Comparison of ENCODE assay signal across 1 cellular context in genomic region chr1:230105245-230105753, GRCh38.
TF ChIP-seq lines count a peak whose summit lies in the region.

No MANE protein-coding gene starts in this region.

TF ChIP-seq in H1, 55 proteins besides CTCF, POLR2A, EP300 and RAD21:
- TF ChIP-seq SAP30 (IDR thresholded peaks at IDR 0.05; ENCODE audit: insufficient read depth, insufficient replicate concordance, low read length): no peak
- TF ChIP-seq KDM1A (IDR thresholded peaks at IDR 0.05; ENCODE audit: borderline replicate concordance, low read length): no peak
- no peak for TF ChIP-seq PHF8 (conservative IDR thresholded peaks at IDR 0.05; ENCODE audit: low read depth, low read length)
- TF ChIP-seq USF2 (IDR thresholded peaks at IDR 0.05; ENCODE audit: low read length): no peak
- no peak for TF ChIP-seq BCL11A (IDR thresholded peaks at IDR 0.05; ENCODE audit: low read depth in 2 of 2, low read length in 2 of 2)
- TF ChIP-seq SIRT6 (IDR thresholded peaks at IDR 0.05; ENCODE audit: low read length): no peak
- TF ChIP-seq POLR2AphosphoS5 (IDR thresholded peaks at IDR 0.05; ENCODE audit: low read depth, low read length): no peak
- TF ChIP-seq CBX5 (IDR thresholded peaks at IDR 0.05; ENCODE audit: low read depth, low read length): no peak
- TF ChIP-seq GTF2F1 (IDR thresholded peaks at IDR 0.05; ENCODE audit: borderline replicate concordance, low read depth, low read length): no peak
- TF ChIP-seq CREB1 (IDR thresholded peaks at IDR 0.05): no peak
- no peak for TF ChIP-seq BACH1 (IDR thresholded peaks at IDR 0.05; ENCODE audit: low read length)
- TF ChIP-seq JUND (IDR thresholded peaks at IDR 0.05; ENCODE audit: low read length): no peak
- no peak for TF ChIP-seq GABPA (IDR thresholded peaks at IDR 0.05; ENCODE audit: borderline replicate concordance, insufficient read depth, low read length)
- TF ChIP-seq SUZ12 (IDR thresholded peaks at IDR 0.05; ENCODE audit: low read length): no peak
